9 cellular contexts compared by ENCODE assay signal in genomic region chr2:25618676-25619075, GRCh38. TPM values are rescaled to one million over a fixed set of nuclear protein-coding genes. Genes with fewer than 3 reads are reported as not detected.
DNase-seq lines count a peak whose midpoint lies in the region; ATAC-seq and TF ChIP-seq lines count a peak whose summit lies in the region.
"Had no signal": no experiment of that assay in that cellular context is flagged by ENCODE, and none has a peak within 500 bp of the region (broad histone marks: within the 10 kb centered on the region; RNA-seq: fewer than 3 reads in every experiment).

No MANE protein-coding gene starts in this region.

- no peak overlapping the region for H3K4me3 ChIP-seq in upper lobe of right lung
- H3K4me3 ChIP-seq: adrenal gland had no signal

- no peaks in the 10 kb centered on the region for H3K27me3 ChIP-seq in upper lobe of right lung
- H3K27me3 ChIP-seq: adrenal gland had no signal

- DNase-seq in NCI-H1694 treated with DMSO at 0.1 percent for 48 hours (lab: John Stamatoyannopoulos, UW) (peak; percentile 12), NCI-H1694 (lab: John Stamatoyannopoulos, UW) (no peak), SHP77 treated with DMSO at 0.1 percent for 48 hours (lab: John Stamatoyannopoulos, UW) (peak; percentile 92), inferior parietal cortex (ENCODE audit: extremely low spot score) (peak; percentile 7), upper lobe of right lung (no peak), AML-193 (lab: John Stamatoyannopoulos, UW) (no peak), HK-2 (ENCODE audit: unreplicated experiment) (no peak), GM10266 (ENCODE audit: extremely low spot score) (no peak)

- intact Hi-C loops in upper lobe of right lung (cut with DNase I), result no loop called here

- TF ChIP-seq CTCF in upper lobe of right lung (IDR thresholded peaks at IDR 0.05), result no peak
- TF ChIP-seq CTCF in GM10266 (IDR thresholded peaks at IDR 0.05; ENCODE audit: control insufficient read depth, insufficient read depth, low read depth, missing control alignments), result no peak

- H3K9me3 ChIP-seq in upper lobe of right lung, result no peaks in the 10 kb centered on the region
- H3K9me3 ChIP-seq: adrenal gland had no signal

- no peaks in the 10 kb centered on the region for H3K4me1 ChIP-seq in upper lobe of right lung

- H3K27ac ChIP-seq in upper lobe of right lung, result no peak overlapping the region

- ATAC-seq in upper lobe of right lung, result peak; percentile 49

- H3K36me3 ChIP-seq in upper lobe of right lung, result peaks cover 3% of the 10 kb centered on the region
- H3K36me3 ChIP-seq: adrenal gland had no signal

RNA-seq across cellular contexts. Expression of gene DTNB, which starts 54.7 kb away (rescaled TPM):
- total RNA-seq in upper lobe of right lung, result 18.1 TPM

Comparison
In these comparisons a context has a peak if more than half of its experiments do, and no peak if none do; other contexts are left out.
1. DNase-seq: peak in NCI-H1694 treated with DMSO at 0.1 percent for 48 hours (single experiment), SHP77 treated with DMSO at 0.1 percent for 48 hours (single experiment) and inferior parietal cortex (single experiment); none in NCI-H1694 (single experiment), upper lobe of right lung (single experiment), AML-193 (0 of 2), HK-2 (single experiment) and GM10266 (single experiment).